In genomic region chr4:13918110-13918509, GRCh38 we compare ENCODE assay signal across 11 cellular contexts.
A peak's percentile ranks its signal among the peaks of the same experiment; 100 is the strongest.
DNase-seq lines count a peak whose midpoint lies in the region; ATAC-seq and TF ChIP-seq lines count a peak whose summit lies in the region.
"Had no signal": no experiment of that assay in that cellular context is flagged by ENCODE, and none has a peak within 500 bp of the region (broad histone marks: within the 10 kb centered on the region; RNA-seq: fewer than 3 reads in every experiment).

No MANE protein-coding gene starts in this region.

- ATAC-seq in lung (ENCODE audit: insufficient read depth, low FRiP score): peak; percentile 58
- no peak for ATAC-seq in GM19455 (IDR thresholded peaks at IDR 0.05; ENCODE audit: unreplicated experiment)
- ATAC-seq in HG02759 (IDR thresholded peaks at IDR 0.05; ENCODE audit: unreplicated experiment): no peak
- ATAC-seq in effector memory CD8-positive, alpha-beta T cell (replicated peaks): no peak
- ATAC-seq in GM19397 (IDR thresholded peaks at IDR 0.05; ENCODE audit: unreplicated experiment): no peak

- H3K36me3 Mint-ChIP-seq in effector memory CD8-positive, alpha-beta T cell (ENCODE audit: insufficient read depth): no peaks in the 10 kb centered on the region
- H3K36me3 Mint-ChIP-seq: brain had no signal

- peaks cover 0 to 7% of the 10 kb centered on the region in 2 donors for H3K9me3 Mint-ChIP-seq in effector memory CD8-positive, alpha-beta T cell
- H3K9me3 Mint-ChIP-seq: brain had no signal

- TF ChIP-seq CTCF in epithelial cell of esophagus (IDR thresholded peaks at IDR 0.05; ENCODE audit: insufficient read depth, low read depth, low read length, missing control alignments) (no peak), lung (IDR thresholded peaks at IDR 0.05; ENCODE audit: control extremely low read depth, extremely low read depth) (no peak)

- 82 to 96% methylated on average over 2 of the region's 2 CpGs for WGBS in lung, 2 donors

- H3K4me1 ChIP-seq in lung (ENCODE audit: control insufficient read depth in 2 of 2, insufficient read depth in 2 of 2, low read length in 2 of 2): peaks cover 0 to 2% of the 10 kb centered on the region in 2 donors

- peak; percentile 71 for DNase-seq in A172 (ENCODE audit: low spot score)
- DNase-seq in M059J (ENCODE audit: low read depth): peak; percentile 88
- peak; percentile 95 for DNase-seq in epithelial cell of esophagus (ENCODE audit: low read depth)
- DNase-seq in lung (ENCODE audit: low spot score): peak; percentile 45
- no peak for DNase-seq in effector memory CD8-positive, alpha-beta T cell
- DNase-seq: AML-193 had no signal

- no peaks in the 10 kb centered on the region for H3K27me3 Mint-ChIP-seq in effector memory CD8-positive, alpha-beta T cell
- H3K27me3 Mint-ChIP-seq: brain had no signal

- no peaks in the 10 kb centered on the region for H3K4me1 Mint-ChIP-seq in effector memory CD8-positive, alpha-beta T cell (ENCODE audit: low read depth in 2 of 2)

- H3K27ac Mint-ChIP-seq in effector memory CD8-positive, alpha-beta T cell: no peak overlapping the region

- H3K4me3 Mint-ChIP-seq in effector memory CD8-positive, alpha-beta T cell: no peak overlapping the region
- H3K4me3 Mint-ChIP-seq: brain had no signal

- H3K4me3 ChIP-seq in epithelial cell of esophagus (ENCODE audit: low read length) (no peak overlapping the region), lung (no peak overlapping the region)

- H3K36me3 ChIP-seq in lung (ENCODE audit: control insufficient read depth in 2 of 2, insufficient read depth in 2 of 2, low read length in 2 of 2): no peaks in the 10 kb centered on the region

- no peaks in the 10 kb centered on the region for H3K9me3 ChIP-seq in lung (ENCODE audit: control insufficient read depth in 2 of 2, insufficient read depth in 1 of 2, low read length in 1 of 2)

- no peak overlapping the region for H3K27ac ChIP-seq in lung (ENCODE audit: low read depth in 1 of 2, low read length in 1 of 2)
- H3K27ac ChIP-seq: HL-60 had no signal

- no peaks in the 10 kb centered on the region for H3K27me3 ChIP-seq in lung (ENCODE audit: control insufficient read depth, insufficient read depth)

Comparison
In these comparisons a context has a peak if more than half of its experiments do, and no peak if none do; other contexts are left out.
1. DNase-seq: peak in A172 (single experiment), M059J (single experiment), epithelial cell of esophagus (single experiment) and lung (single experiment); none in effector memory CD8-positive, alpha-beta T cell (0 of 3).